ENCODE assay signal across 8 cellular contexts in the genomic region with DNA sequence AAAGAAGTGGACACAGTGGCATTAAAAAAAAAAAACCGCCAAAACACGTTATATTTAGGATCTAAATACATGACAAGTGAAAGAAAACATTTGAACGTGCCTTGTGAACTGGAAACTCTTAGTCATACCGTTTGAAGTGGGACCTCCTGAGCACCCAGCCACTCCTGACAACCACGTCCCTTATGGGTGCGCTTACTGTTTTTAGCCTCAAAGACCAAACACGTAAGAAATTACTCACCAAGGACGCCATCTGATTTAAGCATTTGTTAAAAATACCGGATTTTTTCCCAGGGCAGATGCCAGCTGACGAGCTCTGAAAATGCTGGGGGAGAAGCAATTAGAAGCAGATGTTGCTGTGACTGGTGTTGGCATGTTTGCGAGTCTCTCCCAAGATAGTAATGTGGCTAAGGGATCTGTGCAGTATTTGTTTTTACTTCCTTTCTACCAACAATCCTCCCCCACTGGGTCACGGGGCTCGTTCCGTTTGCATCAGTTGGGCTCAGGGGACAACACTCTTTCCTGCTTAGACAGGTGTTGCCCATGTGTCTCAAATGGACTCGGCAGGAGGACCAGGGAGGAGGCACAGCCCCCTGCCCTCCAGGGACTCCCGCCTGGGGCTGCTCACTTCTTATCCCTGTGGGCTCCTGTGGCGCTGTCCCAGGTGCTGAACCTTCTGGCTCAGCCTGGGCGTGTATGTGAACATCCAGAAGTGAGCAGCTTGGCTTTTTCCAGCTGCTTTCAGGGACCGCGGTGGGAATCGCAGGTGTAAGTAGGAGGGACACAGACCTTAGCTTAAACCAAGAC.
DNase-seq lines count a peak whose midpoint lies in the region; ATAC-seq lines count a peak whose summit lies in the region.

No MANE protein-coding gene starts in this region.

- no peaks in the 10 kb centered on the region for H3K36me3 ChIP-seq in iPS DF 6.9 (ENCODE audit: control insufficient read depth, insufficient read depth, low read length)

- H3K9me3 ChIP-seq in iPS DF 6.9 (ENCODE audit: control insufficient read depth, insufficient read depth, low read length), result no peaks in the 10 kb centered on the region

- H3K4me3 ChIP-seq in iPS DF 6.9 (ENCODE audit: low read length), result no peak overlapping the region

- no peak overlapping the region for H3K27ac Mint-ChIP-seq in activated naive CD4-positive, alpha-beta T cell treated with anti-CD3 and anti-CD28 coated beads, Interleukin-2, amount 50 U/mL, for 72 hours

- DNase-seq in COLO668 (lab: John Stamatoyannopoulos, UW; ENCODE audit: unreplicated experiment) (peak; percentile 85), HuH-7.5 (ENCODE audit: low spot score) (peak; percentile 56), SK-MEL-5 (ENCODE audit: low read depth, low spot score) (peak; percentile 48), iPS DF 6.9 (ENCODE audit: low read depth, low spot score) (peak; percentile 64), SW 1271 (lab: John Stamatoyannopoulos, UW) (no peak)
- DNase-seq in activated naive CD4-positive, alpha-beta T cell treated with anti-CD3 and anti-CD28 coated beads, Interleukin-2, amount 50 U/mL, for 72 hours (ENCODE audit: low spot score in 2 of 2), result peak in 1 of 2 donors; percentile 73
- DNase-seq in stimulated activated CD4-positive, alpha-beta T cell treated with anti-CD3 and anti-CD28 coated beads, Interleukin-4, amount 100 ng/mL, for 4 hours, result peak; percentile 13 to 47

- no peaks in the 10 kb centered on the region for H3K9me3 Mint-ChIP-seq in activated naive CD4-positive, alpha-beta T cell treated with anti-CD3 and anti-CD28 coated beads, Interleukin-2, amount 50 U/mL, for 72 hours

- no CpG with 5 or more reads among the region's 21 CpGs for WGBS in iPS DF 6.9 (ENCODE audit: insufficient coverage, insufficient read length)

- no peaks in the 10 kb centered on the region for H3K27me3 ChIP-seq in iPS DF 6.9 (ENCODE audit: control insufficient read depth, insufficient read depth, low read length)

- in situ Hi-C loops in SK-MEL-5 (cut with HindIII; ENCODE audit: low pct_unique_long_range_greater_than_20kb, low sequenced_read_pairs), result no loop called here

- peak; percentile 70 for ATAC-seq in GM21360 (IDR thresholded peaks at IDR 0.05; ENCODE audit: unreplicated experiment)
- peak; percentile 28 to 66 for ATAC-seq in activated naive CD4-positive, alpha-beta T cell treated with anti-CD3 and anti-CD28 coated beads, Interleukin-2, amount 50 U/mL, for 72 hours

- H3K36me3 Mint-ChIP-seq in activated naive CD4-positive, alpha-beta T cell treated with anti-CD3 and anti-CD28 coated beads, Interleukin-2, amount 50 U/mL, for 72 hours, result peaks cover 0 to 10% of the 10 kb centered on the region in 2 donors

- 0 out of 2 replicates have a peak, but pooled peaks cover 1% of the 10 kb centered on the region for H3K4me1 ChIP-seq in iPS DF 6.9 (ENCODE audit: control insufficient read depth, insufficient read depth, low read length)

- H3K27ac ChIP-seq in iPS DF 6.9 (ENCODE audit: low read length), result no peak overlapping the region

Comparison
In these comparisons a context has a peak if more than half of its experiments do, and no peak if none do; other contexts are left out.
1. DNase-seq: peak in COLO668 (single experiment), HuH-7.5 (single experiment), SK-MEL-5 (single experiment), iPS DF 6.9 (single experiment) and stimulated activated CD4-positive, alpha-beta T cell treated with anti-CD3 and anti-CD28 coated beads, Interleukin-4, amount 100 ng/mL, for 4 hours (2 of 2); none in SW 1271 (0 of 2).